14 cellular contexts compared by ENCODE assay signal in genomic region chr3:194267744-194268658, GRCh38.
A peak's percentile ranks its signal among the peaks of the same experiment; 100 is the strongest.
DNase-seq lines count a peak whose midpoint lies in the region; ATAC-seq and TF ChIP-seq lines count a peak whose summit lies in the region.
"Had no signal": no experiment of that assay in that cellular context is flagged by ENCODE, and none has a peak within 500 bp of the region (broad histone marks: within the 10 kb centered on the region; RNA-seq: fewer than 3 reads in every experiment).

No MANE protein-coding gene starts in this region.

- CTCF ChIA-PET in CD8-positive, alpha-beta T cell (lab: Charles Lee) = no interaction called here

- no peaks in the 10 kb centered on the region for H3K9me3 ChIP-seq in body of pancreas
- no peaks in the 10 kb centered on the region for H3K9me3 ChIP-seq in stomach smooth muscle (ENCODE audit: control insufficient read depth in 2 of 2, low read length in 2 of 2)
- no peaks in the 10 kb centered on the region for H3K9me3 ChIP-seq in CD8-positive, alpha-beta T cell (ENCODE audit: low read length)
- H3K9me3 ChIP-seq: esophagus squamous epithelium had no signal

- POLR2A ChIA-PET in CD8-positive, alpha-beta T cell (lab: Charles Lee) = no interaction called here

- no peaks in the 10 kb centered on the region for H3K27me3 ChIP-seq in body of pancreas
- no peaks in the 10 kb centered on the region for H3K27me3 ChIP-seq in stomach smooth muscle (ENCODE audit: control insufficient read depth in 1 of 2, insufficient read depth in 2 of 2, low read length in 2 of 2)
- no peaks in the 10 kb centered on the region for H3K27me3 ChIP-seq in CD8-positive, alpha-beta T cell (ENCODE audit: insufficient read depth, low read length)
- H3K27me3 ChIP-seq: esophagus squamous epithelium had no signal

- WGBS in body of pancreas, 2 donors = 76 to 87% methylated on average over 23 to 26 of the region's 26 CpGs

- DNase-seq in body of pancreas = peak; percentile 24 to 38 (median 32)
- peak; percentile 57 for DNase-seq in fibroblast of the aortic adventitia (ENCODE audit: low read depth)
- DNase-seq in mesothelial cell of epicardium (ENCODE audit: low spot score in 2 of 2, unreplicated experiment in 2 of 2) = peak in 1 of 2 experiments; percentile 29
- no peak for DNase-seq in CD8-positive, alpha-beta T cell
- no peak for DNase-seq in NK-92 treated with Interleukin-12 subunit alpha and Interleukin-12 subunit beta, amount 100 ng/mL, for 24 hours (lab: John Stamatoyannopoulos, UW)
- no peak for DNase-seq in NCI-H2196 (lab: John Stamatoyannopoulos, UW; ENCODE audit: unreplicated experiment)
- DNase-seq: activated CD4-positive, CD25-positive, alpha-beta regulatory T cell; activated T-cell treated with anti-CD3 and anti-CD28 coated beads, Interleukin-2, amount 50 U/mL, for 4 hours; cortex of kidney; esophagus squamous epithelium; GOT3; occipital lobe had no signal

- no peaks in the 10 kb centered on the region for H3K36me3 ChIP-seq in body of pancreas (replicated peaks in 1 of 2; ENCODE audit: insufficient read depth in 1 of 2, low read depth in 2 of 2)
- H3K36me3 ChIP-seq in stomach smooth muscle (ENCODE audit: control insufficient read depth in 2 of 2, insufficient read depth in 2 of 2, low read length in 2 of 2) = no peaks in the 10 kb centered on the region
- H3K36me3 ChIP-seq in CD8-positive, alpha-beta T cell (ENCODE audit: insufficient read depth, low read length) = no peaks in the 10 kb centered on the region
- H3K36me3 ChIP-seq: esophagus squamous epithelium had no signal

- peaks cover 62% of the 10 kb centered on the region for H3K4me1 Mint-ChIP-seq in mesothelial cell of epicardium
- peaks cover 4% of the 10 kb centered on the region for H3K4me1 Mint-ChIP-seq in CD8-positive, alpha-beta T cell (ENCODE audit: low read depth)

- H3K27ac ChIP-seq in body of pancreas (no peak overlapping the region), stomach smooth muscle (ENCODE audit: low read length) (peak overlapping the region; percentile 11)
- H3K27ac ChIP-seq in CD8-positive, alpha-beta T cell (ENCODE audit: low read depth, low read length) = no peak overlapping the region
- H3K27ac ChIP-seq: C4-2B, esophagus squamous epithelium had no signal

- H3K27ac Mint-ChIP-seq in mesothelial cell of epicardium = peak overlapping the region; percentile 84
- no peak overlapping the region for H3K27ac Mint-ChIP-seq in CD8-positive, alpha-beta T cell

- ATAC-seq in body of pancreas = no peak
- no peak for ATAC-seq in CD8-positive, alpha-beta T cell
- ATAC-seq: activated T-cell treated with anti-CD3 and anti-CD28 coated beads, Interleukin-2, amount 50 U/mL, for 4 hours had no signal

- TF ChIP-seq CTCF in body of pancreas (IDR thresholded peaks at IDR 0.05) = no peak
- TF ChIP-seq CTCF in fibroblast of the aortic adventitia (IDR thresholded peaks at IDR 0.05; ENCODE audit: insufficient read depth, low read length) = no peak
- TF ChIP-seq CTCF in mesothelial cell of epicardium (IDR thresholded peaks at IDR 0.05; ENCODE audit: unreplicated experiment) = no peak
- TF ChIP-seq CTCF in CD8-positive, alpha-beta T cell (IDR thresholded peaks at IDR 0.05) = no peak

- no peak for TF ChIP-seq POLR2A in body of pancreas (IDR thresholded peaks at IDR 0.05)

- no peak overlapping the region for H3K9ac ChIP-seq in stomach smooth muscle (ENCODE audit: low read length in 2 of 2)

- intact Hi-C loops in body of pancreas (cut with DNase I) = no loop called here
- intact Hi-C loops in CD8-positive, alpha-beta T cell (cut with DNase I, micrococcal nuclease) = no loop called here

- H3K4me3 Mint-ChIP-seq in mesothelial cell of epicardium = no peak overlapping the region
- no peak overlapping the region for H3K4me3 Mint-ChIP-seq in CD8-positive, alpha-beta T cell
- H3K4me3 Mint-ChIP-seq: activated T-cell treated with anti-CD3 and anti-CD28 coated beads, Interleukin-2, amount 50 U/mL, for 4 hours had no signal

- H3K36me3 Mint-ChIP-seq in mesothelial cell of epicardium = no peaks in the 10 kb centered on the region
- no peaks in the 10 kb centered on the region for H3K36me3 Mint-ChIP-seq in CD8-positive, alpha-beta T cell

- H3K4me1 ChIP-seq in body of pancreas (peaks cover 44% of the 10 kb centered on the region), stomach smooth muscle (ENCODE audit: control insufficient read depth, insufficient read depth, low read length) (peaks cover 44% of the 10 kb centered on the region)
- H3K4me1 ChIP-seq in CD8-positive, alpha-beta T cell (ENCODE audit: insufficient read depth, low read length) = no peaks in the 10 kb centered on the region

- H3K27me3 Mint-ChIP-seq in mesothelial cell of epicardium (ENCODE audit: low read depth) = no peaks in the 10 kb centered on the region
- peaks cover 6% of the 10 kb centered on the region for H3K27me3 Mint-ChIP-seq in CD8-positive, alpha-beta T cell (ENCODE audit: low read depth)

- no peaks in the 10 kb centered on the region for H3K9me3 Mint-ChIP-seq in mesothelial cell of epicardium
- H3K9me3 Mint-ChIP-seq in CD8-positive, alpha-beta T cell = no peaks in the 10 kb centered on the region
- H3K9me3 Mint-ChIP-seq: activated T-cell treated with anti-CD3 and anti-CD28 coated beads, Interleukin-2, amount 50 U/mL, for 4 hours had no signal

- no peak overlapping the region for H3K4me3 ChIP-seq in body of pancreas
- no peak overlapping the region for H3K4me3 ChIP-seq in fibroblast of the aortic adventitia (ENCODE audit: low read depth, low read length)
- H3K4me3 ChIP-seq in stomach smooth muscle (ENCODE audit: low read length in 2 of 2) = no peak overlapping the region
- H3K4me3 ChIP-seq in CD8-positive, alpha-beta T cell (ENCODE audit: low read depth, low read length) = no peak overlapping the region
- H3K4me3 ChIP-seq: esophagus squamous epithelium had no signal

Comparison
In these comparisons a context has a peak if more than half of its experiments do, and no peak if none do; other contexts are left out.
1. DNase-seq: peak in body of pancreas (4 of 4) and fibroblast of the aortic adventitia (single experiment); none in CD8-positive, alpha-beta T cell (0 of 7), NK-92 treated with Interleukin-12 subunit alpha and Interleukin-12 subunit beta, amount 100 ng/mL, for 24 hours (single experiment) and NCI-H2196 (single experiment).